Comparison of ENCODE assay signal across 18 cellular contexts in the genomic region with DNA sequence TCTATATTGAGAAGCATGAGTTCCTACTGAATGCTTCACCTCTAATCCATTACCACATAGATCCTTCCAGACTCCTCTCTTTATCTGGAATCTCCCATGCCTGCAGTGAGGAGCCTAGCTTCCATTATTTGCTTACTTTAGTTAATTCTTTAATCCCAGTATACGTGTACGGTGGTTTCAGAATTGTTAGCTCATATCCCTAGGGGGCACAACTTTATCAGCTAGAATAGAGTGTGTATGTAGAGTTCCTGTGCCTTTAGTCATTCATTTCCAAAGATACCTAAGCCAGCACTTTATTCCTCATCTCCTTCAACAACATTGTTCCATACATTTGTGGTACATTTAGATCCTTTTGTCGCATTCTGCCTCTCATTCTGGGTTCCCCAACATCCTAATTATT.
DNase-seq lines count a peak whose midpoint lies in the region; ATAC-seq and TF ChIP-seq lines count a peak whose summit lies in the region.
"Had no signal": no experiment of that assay in that cellular context is flagged by ENCODE, and none has a peak within 500 bp of the region (broad histone marks: within the 10 kb centered on the region; RNA-seq: fewer than 3 reads in every experiment).

No MANE protein-coding gene starts in this region.

- no TSS peak for BruUV-seq in IMR-90 (replicated peaks; lab: Mats Ljungman, UMichigan)

- H3K4me1 ChIP-seq in BE2C (no peaks in the 10 kb centered on the region), IMR-90 (ENCODE audit: control insufficient read depth, insufficient read depth, low read length) (no peaks in the 10 kb centered on the region), hepatocyte (ENCODE audit: insufficient read depth) (no peaks in the 10 kb centered on the region)
- H3K4me1 ChIP-seq: esophagus squamous epithelium had no signal

- no CpG with 5 or more reads among the region's 3 CpGs for WGBS in IMR-90 (ENCODE audit: extremely low coverage in 2 of 2, insufficient read length in 1 of 2), 2 experiments
- 35% methylated on average over 3 of the region's 3 CpGs for WGBS in hepatocyte (ENCODE audit: low lambda C conversion rate, missing lambda C conversion rate)

- TF ChIP-seq CTCF in BE2C (IDR thresholded peaks at IDR 0.05; ENCODE audit: low read depth, low read length): 0 out of 2 replicates have a peak, but pooled peaks have one; percentile 8
- peak; percentile 44 for TF ChIP-seq CTCF in IMR-90 (conservative IDR thresholded peaks at IDR 0.05; ENCODE audit: low read depth, low read length)
- no peak for TF ChIP-seq CTCF in hepatocyte (IDR thresholded peaks at IDR 0.05; ENCODE audit: poor library complexity)
- no peak for TF ChIP-seq CTCF in type B pancreatic cell (conservative IDR thresholded peaks at IDR 0.05)

- CTCF ChIA-PET in IMR-90 (lab: Yijun Ruan, JAX): interaction anchor here (1.7 kb wide), 1 partner anchor 34 kb away, joined by 4 read pairs; no protein-coding TSS in a partner anchor

- ATAC-seq in IMR-90 (ENCODE audit: low read depth): peak; percentile 81
- ATAC-seq in HG03432 (IDR thresholded peaks at IDR 0.05; ENCODE audit: unreplicated experiment): no peak
- no peak for ATAC-seq in HG03045 (IDR thresholded peaks at IDR 0.05; ENCODE audit: unreplicated experiment)
- ATAC-seq: stimulated activated naive CD8-positive, alpha-beta T cell treated with anti-CD3 and anti-CD28 coated beads, Interleukin-15, amount 100 ng/mL, for 72 hours had no signal

- H3K36me3 ChIP-seq in BE2C (no peaks in the 10 kb centered on the region), IMR-90 (ENCODE audit: control insufficient read depth, insufficient read depth, low read length) (no peaks in the 10 kb centered on the region), hepatocyte (replicated peaks; ENCODE audit: insufficient read depth, low read depth) (no peaks in the 10 kb centered on the region)
- H3K36me3 ChIP-seq: esophagus squamous epithelium had no signal

- H3K9ac ChIP-seq in IMR-90 (ENCODE audit: low read depth, low read length): no peak overlapping the region

- no peaks in the 10 kb centered on the region for H3K79me1 ChIP-seq in IMR-90 (ENCODE audit: low read depth in 1 of 2, low read length in 2 of 2)

- H3K4me3 ChIP-seq in BE2C (ENCODE audit: low read depth, low read length): no peak overlapping the region
- H3K4me3 ChIP-seq in IMR-90 (ENCODE audit: insufficient read depth, low read depth, low read length): no peak overlapping the region
- no peak overlapping the region for H3K4me3 ChIP-seq in hepatocyte
- H3K4me3 ChIP-seq: esophagus squamous epithelium had no signal

- H3K4me1 Mint-ChIP-seq in type B pancreatic cell (ENCODE audit: unreplicated experiment): no peaks in the 10 kb centered on the region
- H3K4me1 Mint-ChIP-seq: central memory CD8-positive, alpha-beta T cell; naive B cell; stimulated activated naive CD8-positive, alpha-beta T cell treated with anti-CD3 and anti-CD28 coated beads, Interleukin-15, amount 100 ng/mL, for 72 hours had no signal

- DNase-seq in BE2C: no peak
- DNase-seq in IMR-90: peak; percentile 45
- peak; percentile 32 for DNase-seq in amniotic stem cell (lab: John Stamatoyannopoulos, UW)
- peak; percentile 10 for DNase-seq in hepatocyte (ENCODE audit: low spot score)
- no peak for DNase-seq in type B pancreatic cell (ENCODE audit: extremely low spot score, unreplicated experiment)
- no peak for DNase-seq in SHP77 (lab: John Stamatoyannopoulos, UW)
- DNase-seq: activated effector memory CD4-positive, alpha-beta T cell treated with anti-CD3 and anti-CD28 coated beads, Interleukin-2, amount 50 U/mL, for 16 hours; esophagus squamous epithelium; islet precursor cell; Karpas-422; naive B cell; retina; stimulated activated naive CD8-positive, alpha-beta T cell treated with anti-CD3 and anti-CD28 coated beads, Interleukin-15, amount 100 ng/mL, for 72 hours; T-helper 2 cell had no signal

- peak; percentile 48 for TF ChIP-seq RAD21 in IMR-90 (IDR thresholded peaks at IDR 0.05; ENCODE audit: low read length)

- H2BK20ac ChIP-seq in IMR-90 (ENCODE audit: low read depth, low read length): no peak overlapping the region

- H2BK5ac ChIP-seq in IMR-90 (ENCODE audit: low read depth, low read length, poor library complexity, severe bottlenecking): no peak overlapping the region

- in situ Hi-C loops in IMR-90 (cut with MboI; ENCODE audit: low sequenced_read_pairs): no loop called here

- no peak overlapping the region for H3K23ac ChIP-seq in IMR-90 (ENCODE audit: low read depth, low read length)

- H2BK120ac ChIP-seq in IMR-90 (ENCODE audit: low read depth, low read length): no peak overlapping the region

- H3K9me1 ChIP-seq in IMR-90 (ENCODE audit: insufficient read depth, low read length): no peaks in the 10 kb centered on the region

- POLR2A ChIA-PET in IMR-90 (lab: Charles Lee; ENCODE audit: unreplicated experiment): interaction anchor here (0.6 kb wide), 1 partner anchor 469 kb away, joined by 4 read pairs; no protein-coding TSS in a partner anchor

- no peak for TF ChIP-seq POLR2A in IMR-90 (IDR thresholded peaks at IDR 0.05; ENCODE audit: low read depth, low read length)

- H3K4ac ChIP-seq in IMR-90 (ENCODE audit: low read depth, low read length): no peak overlapping the region

- H3K18ac ChIP-seq in IMR-90 (ENCODE audit: low read depth, low read length): no peak overlapping the region

- H3K27me3 Mint-ChIP-seq in type B pancreatic cell: peaks cover 19% of the 10 kb centered on the region
- H3K27me3 Mint-ChIP-seq: central memory CD8-positive, alpha-beta T cell had no signal

- intact Hi-C loops in IMR-90 (cut with micrococcal nuclease): no loop called here

- dilution Hi-C loops in IMR-90 (cut with HindIII; ENCODE audit: low sequenced_read_pairs, unreplicated experiment): no loop called here

- H3K9me3 Mint-ChIP-seq in type B pancreatic cell: peaks cover 5% of the 10 kb centered on the region
- H3K9me3 Mint-ChIP-seq: stimulated activated naive CD8-positive, alpha-beta T cell treated with anti-CD3 and anti-CD28 coated beads, Interleukin-15, amount 100 ng/mL, for 72 hours had no signal

- no peak overlapping the region for H3K14ac ChIP-seq in IMR-90 (replicated peaks; ENCODE audit: low read depth, low read length)

- H3K9me3 ChIP-seq in BE2C (no peaks in the 10 kb centered on the region), IMR-90 (ENCODE audit: control insufficient read depth, insufficient read depth, low read length) (no peaks in the 10 kb centered on the region), hepatocyte (ENCODE audit: low read depth) (no peaks in the 10 kb centered on the region)
- H3K9me3 ChIP-seq: esophagus squamous epithelium had no signal

- H4K91ac ChIP-seq in IMR-90 (ENCODE audit: insufficient read depth, low read depth, low read length): no peak overlapping the region

- H3K9me2 ChIP-seq in hepatocyte (replicated peaks; ENCODE audit: insufficient read depth): no peaks in the 10 kb centered on the region

- no peak overlapping the region for H2AK9ac ChIP-seq in IMR-90 (replicated peaks; ENCODE audit: low read depth, low read length, poor library complexity)

- no peaks in the 10 kb centered on the region for H3K79me2 ChIP-seq in hepatocyte

- no peak overlapping the region for H2AK5ac ChIP-seq in IMR-90 (ENCODE audit: low read depth, low read length)

- no peak overlapping the region for H3K4me2 ChIP-seq in IMR-90 (ENCODE audit: low read depth, low read length)
- no peak overlapping the region for H3K4me2 ChIP-seq in hepatocyte

- H2AFZ ChIP-seq in IMR-90 (replicated peaks; ENCODE audit: low read length, poor library complexity) (no peak overlapping the region), hepatocyte (no peak overlapping the region)

- no peak overlapping the region for H3K4me3 Mint-ChIP-seq in type B pancreatic cell
- H3K4me3 Mint-ChIP-seq: central memory CD8-positive, alpha-beta T cell; naive B cell; stimulated activated naive CD8-positive, alpha-beta T cell treated with anti-CD3 and anti-CD28 coated beads, Interleukin-15, amount 100 ng/mL, for 72 hours had no signal

- no peak overlapping the region for H2BK15ac ChIP-seq in IMR-90 (ENCODE audit: low read depth, low read length)

- no peaks in the 10 kb centered on the region for H3K36me3 Mint-ChIP-seq in type B pancreatic cell
- H3K36me3 Mint-ChIP-seq: naive B cell had no signal

- no peak overlapping the region for H3K56ac ChIP-seq in IMR-90 (ENCODE audit: extremely low read depth, insufficient read depth, low read length)

- H4K8ac ChIP-seq in IMR-90 (ENCODE audit: low read depth in 2 of 2, low read length in 2 of 2): no peak overlapping the region

- H3K27me3 ChIP-seq in BE2C (no peaks in the 10 kb centered on the region), IMR-90 (ENCODE audit: control insufficient read depth, insufficient read depth, low read length) (peaks cover 10% of the 10 kb centered on the region), hepatocyte (no peaks in the 10 kb centered on the region)

- H3K27ac ChIP-seq in IMR-90 (ENCODE audit: insufficient read depth, low read length) (no peak overlapping the region), hepatocyte (no peak overlapping the region)
- H3K27ac ChIP-seq: C4-2B, esophagus squamous epithelium had no signal

- H4K20me1 ChIP-seq in IMR-90 (ENCODE audit: insufficient read depth, low read length) (no peaks in the 10 kb centered on the region), hepatocyte (ENCODE audit: insufficient read depth, poor library complexity, severe bottlenecking) (no peaks in the 10 kb centered on the region)

- H4K5ac ChIP-seq in IMR-90 (ENCODE audit: low read depth, low read length): no peak overlapping the region

- H3K27ac Mint-ChIP-seq in type B pancreatic cell: no peak overlapping the region
- H3K27ac Mint-ChIP-seq: naive B cell; stimulated activated naive CD8-positive, alpha-beta T cell treated with anti-CD3 and anti-CD28 coated beads, Interleukin-15, amount 100 ng/mL, for 72 hours had no signal

TF ChIP-seq in IMR-90, 13 proteins besides CTCF, POLR2A, EP300 and RAD21 (continues in another document):
- TF ChIP-seq NFE2L2 (IDR thresholded peaks at IDR 0.05; ENCODE audit: low read depth, low read length): no peak
- TF ChIP-seq RCOR1 (IDR thresholded peaks at IDR 0.05; ENCODE audit: insufficient replicate concordance, low read length): no peak
- TF ChIP-seq, protein P1, sequence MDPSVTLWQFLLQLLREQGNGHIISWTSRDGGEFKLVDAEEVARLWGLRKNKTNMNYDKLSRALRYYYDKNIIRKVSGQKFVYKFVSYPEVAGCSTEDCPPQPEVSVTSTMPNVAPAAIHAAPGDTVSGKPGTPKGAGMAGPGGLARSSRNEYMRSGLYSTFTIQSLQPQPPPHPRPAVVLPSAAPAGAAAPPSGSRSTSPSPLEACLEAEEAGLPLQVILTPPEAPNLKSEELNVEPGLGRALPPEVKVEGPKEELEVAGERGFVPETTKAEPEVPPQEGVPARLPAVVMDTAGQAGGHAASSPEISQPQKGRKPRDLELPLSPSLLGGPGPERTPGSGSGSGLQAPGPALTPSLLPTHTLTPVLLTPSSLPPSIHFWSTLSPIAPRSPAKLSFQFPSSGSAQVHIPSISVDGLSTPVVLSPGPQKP (IDR thresholded peaks at IDR 0.05; ENCODE audit: borderline replicate concordance, low read depth, low read length): no peak
- TF ChIP-seq CEBPB (IDR thresholded peaks at IDR 0.05; ENCODE audit: low read depth, low read length): no peak
- TF ChIP-seq FOS (IDR thresholded peaks at IDR 0.05; ENCODE audit: low read depth, low read length): no peak
- no peak for TF ChIP-seq BHLHE40 (IDR thresholded peaks at IDR 0.05; ENCODE audit: low read depth, low read length)
- no peak for TF ChIP-seq SMC3 (IDR thresholded peaks at IDR 0.05; ENCODE audit: low read depth, low read length)

Comparison
In these comparisons a context has a peak if more than half of its experiments do, and no peak if none do; other contexts are left out.
1. DNase-seq: peak in IMR-90 (single experiment), amniotic stem cell (single experiment) and hepatocyte (single experiment); none in BE2C (single experiment), type B pancreatic cell (single experiment) and SHP77 (0 of 2).
2. CTCF ChIP-seq: peak in BE2C (single experiment) and IMR-90 (single experiment); none in hepatocyte (single experiment) and type B pancreatic cell (single experiment).